ENCODE assay signal across 19 cellular contexts in genomic region chr3:178500631-178501030, GRCh38. TPM values are rescaled to one million over a fixed set of nuclear protein-coding genes. Genes with fewer than 3 reads are reported as not detected.
"Had no signal": no experiment of that assay in that cellular context is flagged by ENCODE, and none has a peak within 500 bp of the region (broad histone marks: within the 10 kb centered on the region; RNA-seq: fewer than 3 reads in every experiment).

No MANE protein-coding gene starts in this region.

- H2AFZ ChIP-seq: parathyroid adenoma had no signal

- DNase-seq: activated B cell treated with CpG ODN at 0.5 μM for 24 hours; activated CD4-positive, alpha-beta T cell treated with anti-CD3 and anti-CD28 coated beads for 48 hours; activated CD8-positive, alpha-beta memory T cell treated with anti-CD3 and anti-CD28 coated beads, Interleukin-2, amount 50 U/mL, for 4 hours; activated CD8-positive, alpha-beta T cell treated with anti-CD3 and anti-CD28 coated beads for 36 hours; activated naive CD4-positive, alpha-beta T cell; aorta; dorsolateral prefrontal cortex; endodermal cell; glutamatergic neuron; hypothalamus; left ventricle myocardium inferior; natural killer cell; sigmoid colon; stimulated activated CD4-positive, alpha-beta T cell treated with anti-CD3 and anti-CD28 coated beads, Interleukin-12 subunit alpha, Interleukin-12 subunit beta, amount 100 ng/mL, for 4 hours; stimulated activated CD4-positive, alpha-beta T cell treated with anti-CD3 and anti-CD28 coated beads, Interleukin-2, amount 100 ng/mL, for 24 hours had no signal

- H3K9ac ChIP-seq: parathyroid adenoma had no signal

- H3K4me1 ChIP-seq: left ventricle myocardium inferior, parathyroid adenoma, sigmoid colon had no signal

- H3K27me3 ChIP-seq: dorsolateral prefrontal cortex, neutrophil, sigmoid colon had no signal

- H3K36me3 ChIP-seq: left ventricle myocardium inferior, neutrophil, sigmoid colon had no signal

- H3K79me2 ChIP-seq: parathyroid adenoma had no signal

- H3K4me3 ChIP-seq: dorsolateral prefrontal cortex, left ventricle myocardium inferior, mucosa of descending colon, sigmoid colon had no signal

- H3K9me3 ChIP-seq: mucosa of descending colon, neutrophil, sigmoid colon had no signal

- H3K27ac ChIP-seq: dorsolateral prefrontal cortex, left ventricle myocardium inferior, neutrophil, parathyroid adenoma, sigmoid colon had no signal

RNA-seq across cellular contexts. Expression of gene KCNMB2, which starts 35.6 kb away (rescaled TPM):
- total RNA-seq: activated B cell treated with CpG ODN at 0.5 μM for 24 hours; activated CD8-positive, alpha-beta T cell treated with anti-CD3 and anti-CD28 coated beads for 36 hours; aorta; endodermal cell; natural killer cell; T-helper 1 cell treated with Interleukin-12 subunit alpha and Interleukin-12 subunit beta and Interleukin-4 antibody, amounts not matched to agents 30 ng/mL and 1 ng/mL, for 36 hours had no signal
- polyA plus RNA-seq: aorta had no signal
